33 cellular contexts compared by ENCODE assay signal in genomic region chr4:27062256-27062655, GRCh38.
"Had no signal": no experiment of that assay in that cellular context is flagged by ENCODE, and none has a peak within 500 bp of the region (broad histone marks: within the 10 kb centered on the region; RNA-seq: fewer than 3 reads in every experiment).

No MANE protein-coding gene starts in this region.

- H3K36me3 ChIP-seq: ascending aorta, breast epithelium, cardiac muscle cell, esophagus squamous epithelium, gastrocnemius medialis, heart left ventricle, WERI-Rb-1 had no signal

- H3K4me3 ChIP-seq: ascending aorta, breast epithelium, cardiac muscle cell, esophagus squamous epithelium, gastrocnemius medialis, heart left ventricle had no signal

- H3K27me3 Mint-ChIP-seq: activated CD4-positive, alpha-beta T cell treated with anti-CD3 and anti-CD28 coated beads, Interleukin-2, amount 10 ng/mL, durations not matched to agents 7 days and 5 days had no signal

- H3K27ac Mint-ChIP-seq: activated B cell treated with CpG ODN at 0.5 μM for 24 hours; activated CD4-positive, alpha-beta memory T cell treated with anti-CD3 and anti-CD28 coated beads, Interleukin-2, amount 10 ng/mL, durations not matched to agents 7 days and 5 days; activated CD4-positive, alpha-beta T cell treated with anti-CD3 and anti-CD28 coated beads for 36 hours; activated CD4-positive, alpha-beta T cell treated with anti-CD3 and anti-CD28 coated beads, Interleukin-2, amount 10 ng/mL, durations not matched to agents 7 days and 5 days; activated naive CD4-positive, alpha-beta T cell treated with anti-CD3 and anti-CD28 coated beads, Interleukin-2, amount 10 ng/mL, durations not matched to agents 7 days and 5 days; activated naive CD4-positive, alpha-beta T cell treated with anti-CD3 and anti-CD28 coated beads, Interleukin-2, amount 50 U/mL, for 72 hours; activated naive CD8-positive, alpha-beta T cell treated with anti-CD3 and anti-CD28 coated beads, Interleukin-2, amount 10 ng/mL, durations not matched to agents 7 days and 5 days; activated T-cell treated with anti-CD3 and anti-CD28 coated beads, Interleukin-2, amount 50 U/mL, for 24 hours; activated T-cell treated with anti-CD3 and anti-CD28 coated beads, Interleukin-2, amount 50 U/mL, for 72 hours; brain; effector memory CD8-positive, alpha-beta T cell had no signal

- H3K4me3 Mint-ChIP-seq: activated B cell treated with CpG ODN at 0.5 μM for 24 hours; activated CD4-positive, alpha-beta memory T cell treated with anti-CD3 and anti-CD28 coated beads, Interleukin-2, amount 10 ng/mL, durations not matched to agents 7 days and 5 days; activated CD4-positive, alpha-beta T cell treated with anti-CD3 and anti-CD28 coated beads for 36 hours; activated CD4-positive, alpha-beta T cell treated with anti-CD3 and anti-CD28 coated beads, Interleukin-2, amount 10 ng/mL, durations not matched to agents 7 days and 5 days; activated naive CD4-positive, alpha-beta T cell treated with anti-CD3 and anti-CD28 coated beads, Interleukin-2, amount 10 ng/mL, durations not matched to agents 7 days and 5 days; activated naive CD8-positive, alpha-beta T cell treated with anti-CD3 and anti-CD28 coated beads, Interleukin-2, amount 10 ng/mL, durations not matched to agents 7 days and 5 days; activated T-cell treated with anti-CD3 and anti-CD28 coated beads, Interleukin-2, amount 50 U/mL, for 24 hours; activated T-cell treated with anti-CD3 and anti-CD28 coated beads, Interleukin-2, amount 50 U/mL, for 72 hours; brain; effector memory CD8-positive, alpha-beta T cell had no signal

- H3K27me3 ChIP-seq: ascending aorta, cardiac muscle cell, gastrocnemius medialis had no signal

- H3K9me3 Mint-ChIP-seq: activated B cell treated with CpG ODN at 0.5 μM for 24 hours; activated CD4-positive, alpha-beta memory T cell treated with anti-CD3 and anti-CD28 coated beads, Interleukin-2, amount 10 ng/mL, durations not matched to agents 7 days and 5 days; activated CD4-positive, alpha-beta T cell treated with anti-CD3 and anti-CD28 coated beads, Interleukin-2, amount 10 ng/mL, durations not matched to agents 7 days and 5 days; activated naive CD4-positive, alpha-beta T cell treated with anti-CD3 and anti-CD28 coated beads, Interleukin-2, amount 10 ng/mL, durations not matched to agents 7 days and 5 days; activated naive CD4-positive, alpha-beta T cell treated with anti-CD3 and anti-CD28 coated beads, Interleukin-2, amount 50 U/mL, for 72 hours; activated naive CD8-positive, alpha-beta T cell treated with anti-CD3 and anti-CD28 coated beads, Interleukin-2, amount 10 ng/mL, durations not matched to agents 7 days and 5 days; activated T-cell treated with anti-CD3 and anti-CD28 coated beads, Interleukin-2, amount 50 U/mL, for 24 hours; activated T-cell treated with anti-CD3 and anti-CD28 coated beads, Interleukin-2, amount 50 U/mL, for 72 hours; effector memory CD8-positive, alpha-beta T cell had no signal

- ATAC-seq: activated CD4-positive, alpha-beta T cell treated with anti-CD3 and anti-CD28 coated beads for 36 hours; activated CD4-positive, CD25-positive, alpha-beta regulatory T cell treated with anti-CD3 and anti-CD28 coated beads, Interleukin-2, amount 50 U/mL, for 24 hours; activated naive CD4-positive, alpha-beta T cell treated with anti-CD3 and anti-CD28 coated beads, Interleukin-2, amount 50 U/mL, for 72 hours; activated T-cell treated with anti-CD3 and anti-CD28 coated beads, Interleukin-2, amount 50 U/mL, for 72 hours; effector memory CD8-positive, alpha-beta T cell; gastrocnemius medialis; heart left ventricle had no signal

- H3K27ac ChIP-seq: ascending aorta, breast epithelium, cardiac muscle cell, esophagus squamous epithelium, gastrocnemius medialis, heart left ventricle, WERI-Rb-1 had no signal

- H3K4me1 ChIP-seq: ascending aorta, breast epithelium, esophagus squamous epithelium, gastrocnemius medialis had no signal

- H3K36me3 Mint-ChIP-seq: activated naive CD4-positive, alpha-beta T cell treated with anti-CD3 and anti-CD28 coated beads, Interleukin-2, amount 10 ng/mL, durations not matched to agents 7 days and 5 days; activated naive CD4-positive, alpha-beta T cell treated with anti-CD3 and anti-CD28 coated beads, Interleukin-2, amount 50 U/mL, for 72 hours; activated naive CD8-positive, alpha-beta T cell treated with anti-CD3 and anti-CD28 coated beads, Interleukin-2, amount 10 ng/mL, durations not matched to agents 7 days and 5 days; brain had no signal

- H3K9me3 ChIP-seq: ascending aorta, breast epithelium, esophagus squamous epithelium, gastrocnemius medialis, heart left ventricle had no signal

- DNase-seq: activated B cell treated with CpG ODN at 0.5 μM for 24 hours; activated CD4-positive, alpha-beta memory T cell treated with anti-CD3 and anti-CD28 coated beads, Interleukin-2, amount 10 ng/mL, durations not matched to agents 7 days and 5 days; activated CD4-positive, alpha-beta T cell treated with anti-CD3 and anti-CD28 coated beads for 36 hours; activated CD4-positive, alpha-beta T cell treated with anti-CD3 and anti-CD28 coated beads, Interleukin-2, amount 10 ng/mL, durations not matched to agents 7 days and 5 days; activated CD4-positive, alpha-beta T cell treated with anti-CD3 and anti-CD28 coated beads, Interleukin-2, amount 50 U/mL, for 4 hours; activated CD8-positive, alpha-beta memory T cell treated with anti-CD3 and anti-CD28 coated beads, Interleukin-2, amount 50 U/mL, for 48 hours; activated gamma-delta T cell; activated naive CD4-positive, alpha-beta T cell; activated naive CD4-positive, alpha-beta T cell treated with anti-CD3 and anti-CD28 coated beads, Interleukin-2, amount 10 ng/mL, durations not matched to agents 7 days and 5 days; activated naive CD8-positive, alpha-beta T cell treated with anti-CD3 and anti-CD28 coated beads, Interleukin-2, amount 10 ng/mL, durations not matched to agents 7 days and 5 days; activated T-cell treated with anti-CD3 and anti-CD28 coated beads for 4 hours; activated T-cell treated with anti-CD3 and anti-CD28 coated beads, Interleukin-2, amount 50 U/mL, for 24 hours; activated T-cell treated with anti-CD3 and anti-CD28 coated beads, Interleukin-2, amount 50 U/mL, for 72 hours; central memory CD4-positive, alpha-beta T cell; cerebellar nuclear complex; cortex of kidney; dermis blood vessel endothelial cell; effector CD4-positive, alpha-beta T cell; effector memory CD8-positive, alpha-beta T cell; erythroblast; esophagus squamous epithelium; foreskin fibroblast; gastrocnemius medialis; glutamatergic neuron; heart left ventricle; T-helper 2 cell; WERI-Rb-1 had no signal

- H3K4me1 Mint-ChIP-seq: activated B cell treated with CpG ODN at 0.5 μM for 24 hours; activated CD4-positive, alpha-beta memory T cell treated with anti-CD3 and anti-CD28 coated beads, Interleukin-2, amount 10 ng/mL, durations not matched to agents 7 days and 5 days; activated CD4-positive, alpha-beta T cell treated with anti-CD3 and anti-CD28 coated beads for 36 hours; activated CD4-positive, alpha-beta T cell treated with anti-CD3 and anti-CD28 coated beads, Interleukin-2, amount 10 ng/mL, durations not matched to agents 7 days and 5 days; activated naive CD4-positive, alpha-beta T cell treated with anti-CD3 and anti-CD28 coated beads, Interleukin-2, amount 10 ng/mL, durations not matched to agents 7 days and 5 days; activated naive CD8-positive, alpha-beta T cell treated with anti-CD3 and anti-CD28 coated beads, Interleukin-2, amount 10 ng/mL, durations not matched to agents 7 days and 5 days; brain had no signal
